2 cellular contexts compared by ENCODE assay signal in genomic region chr6:2943564-2943955, GRCh38.
TF ChIP-seq lines count a peak whose summit lies in the region.

No MANE protein-coding gene starts in this region.

TF ChIP-seq in GM23338, 12 proteins besides CTCF, POLR2A, EP300 and RAD21:
- TF ChIP-seq CREB1 (CRISPR knock-in tag; IDR thresholded peaks at IDR 0.05; ENCODE audit: low read depth) (no peak), ZNF331 (CRISPR knock-in tag; IDR thresholded peaks at IDR 0.05; ENCODE audit: low read depth) (no peak), STAT1 (IDR thresholded peaks at IDR 0.05; ENCODE audit: unreplicated experiment) (no peak), JUNB (IDR thresholded peaks at IDR 0.05; ENCODE audit: unreplicated experiment) (no peak), ETS1 (IDR thresholded peaks at IDR 0.05) (no peak), REST (IDR thresholded peaks at IDR 0.05; ENCODE audit: unreplicated experiment) (no peak), EZH2 (IDR thresholded peaks at IDR 0.05; ENCODE audit: low read depth, unreplicated experiment) (no peak), POLR2AphosphoS5 (IDR thresholded peaks at IDR 0.05; ENCODE audit: low read depth) (no peak), NANOG (IDR thresholded peaks at IDR 0.05; ENCODE audit: borderline replicate concordance) (no peak), ZNF462 (CRISPR knock-in tag; IDR thresholded peaks at IDR 0.05) (no peak), ZNF114 (CRISPR knock-in tag; IDR thresholded peaks at IDR 0.05) (no peak), EZH2phosphoT487 (IDR thresholded peaks at IDR 0.05; ENCODE audit: unreplicated experiment) (no peak)
TF ChIP-seq in GM23338: peak in this region for 0.

TF ChIP-seq in K562, 482 proteins besides CTCF, POLR2A, EP300 and RAD21:
- TF ChIP-seq E2F1 (CRISPR knock-in tag; IDR thresholded peaks at IDR 0.05) (no peak), MTA3 (IDR thresholded peaks at IDR 0.05; ENCODE audit: borderline replicate concordance) (no peak), BRF1 (IDR thresholded peaks at IDR 0.05; ENCODE audit: borderline replicate concordance, extremely low read depth, insufficient read length) (no peak)
